In genomic region chr6:77463881-77464867, GRCh38 we compare ENCODE assay signal across 1 cellular context.
A peak's percentile ranks its signal among the peaks of the same experiment; 100 is the strongest.
TF ChIP-seq lines count a peak whose summit lies in the region.

No MANE protein-coding gene starts in this region.

TF ChIP-seq in HEK293, 187 proteins besides CTCF, POLR2A, EP300 and RAD21 (continued from another document):
- TF ChIP-seq ZBTB49 (tag by site-specific recombination; IDR thresholded peaks at IDR 0.05; ENCODE audit: low read depth) (no peak), ZNF114 (tag by site-specific recombination; IDR thresholded peaks at IDR 0.05) (no peak), ZNF626 (tag by site-specific recombination; IDR thresholded peaks at IDR 0.05) (no peak), ZNF510 (tag by site-specific recombination; IDR thresholded peaks at IDR 0.05; ENCODE audit: insufficient replicate concordance) (no peak), PRDM1 (tag by site-specific recombination; IDR thresholded peaks at IDR 0.05) (no peak; the same call in 1 of the 2 replicates), TCF7L2 (IDR thresholded peaks at IDR 0.05; ENCODE audit: borderline replicate concordance, low read depth, low read length) (no peak), ZNF449 (tag by site-specific recombination; IDR thresholded peaks at IDR 0.05) (0 out of 2 replicates have a peak, but pooled peaks have one; percentile 37), MYNN (tag by site-specific recombination; IDR thresholded peaks at IDR 0.05; ENCODE audit: borderline replicate concordance) (no peak), ZNF658 (tag by site-specific recombination; IDR thresholded peaks at IDR 0.05) (no peak), OVOL3 (tag by site-specific recombination; IDR thresholded peaks at IDR 0.05) (no peak), ZNF707 (tag by site-specific recombination; IDR thresholded peaks at IDR 0.05) (no peak), ZNF596 (tag by site-specific recombination; IDR thresholded peaks at IDR 0.05) (no peak), KLF17 (tag by site-specific recombination; IDR thresholded peaks at IDR 0.05) (peak; percentile 71), ZNF266 (tag by site-specific recombination; IDR thresholded peaks at IDR 0.05; ENCODE audit: low read depth) (no peak), ZNF704 (tag by site-specific recombination; IDR thresholded peaks at IDR 0.05) (no peak), PATZ1 (tag by site-specific recombination; IDR thresholded peaks at IDR 0.05) (no peak), ZNF398 (tag by site-specific recombination; IDR thresholded peaks at IDR 0.05) (peak; percentile 84)
- TF ChIP-seq, protein P1, sequence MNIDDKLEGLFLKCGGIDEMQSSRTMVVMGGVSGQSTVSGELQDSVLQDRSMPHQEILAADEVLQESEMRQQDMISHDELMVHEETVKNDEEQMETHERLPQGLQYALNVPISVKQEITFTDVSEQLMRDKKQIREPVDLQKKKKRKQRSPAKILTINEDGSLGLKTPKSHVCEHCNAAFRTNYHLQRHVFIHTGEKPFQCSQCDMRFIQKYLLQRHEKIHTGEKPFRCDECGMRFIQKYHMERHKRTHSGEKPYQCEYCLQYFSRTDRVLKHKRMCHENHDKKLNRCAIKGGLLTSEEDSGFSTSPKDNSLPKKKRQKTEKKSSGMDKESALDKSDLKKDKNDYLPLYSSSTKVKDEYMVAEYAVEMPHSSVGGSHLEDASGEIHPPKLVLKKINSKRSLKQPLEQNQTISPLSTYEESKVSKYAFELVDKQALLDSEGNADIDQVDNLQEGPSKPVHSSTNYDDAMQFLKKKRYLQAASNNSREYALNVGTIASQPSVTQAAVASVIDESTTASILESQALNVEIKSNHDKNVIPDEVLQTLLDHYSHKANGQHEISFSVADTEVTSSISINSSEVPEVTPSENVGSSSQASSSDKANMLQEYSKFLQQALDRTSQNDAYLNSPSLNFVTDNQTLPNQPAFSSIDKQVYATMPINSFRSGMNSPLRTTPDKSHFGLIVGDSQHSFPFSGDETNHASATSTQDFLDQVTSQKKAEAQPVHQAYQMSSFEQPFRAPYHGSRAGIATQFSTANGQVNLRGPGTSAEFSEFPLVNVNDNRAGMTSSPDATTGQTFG (tag by site-specific recombination; IDR thresholded peaks at IDR 0.05; ENCODE audit: borderline replicate concordance), result no peak
- TF ChIP-seq, protein P2, sequence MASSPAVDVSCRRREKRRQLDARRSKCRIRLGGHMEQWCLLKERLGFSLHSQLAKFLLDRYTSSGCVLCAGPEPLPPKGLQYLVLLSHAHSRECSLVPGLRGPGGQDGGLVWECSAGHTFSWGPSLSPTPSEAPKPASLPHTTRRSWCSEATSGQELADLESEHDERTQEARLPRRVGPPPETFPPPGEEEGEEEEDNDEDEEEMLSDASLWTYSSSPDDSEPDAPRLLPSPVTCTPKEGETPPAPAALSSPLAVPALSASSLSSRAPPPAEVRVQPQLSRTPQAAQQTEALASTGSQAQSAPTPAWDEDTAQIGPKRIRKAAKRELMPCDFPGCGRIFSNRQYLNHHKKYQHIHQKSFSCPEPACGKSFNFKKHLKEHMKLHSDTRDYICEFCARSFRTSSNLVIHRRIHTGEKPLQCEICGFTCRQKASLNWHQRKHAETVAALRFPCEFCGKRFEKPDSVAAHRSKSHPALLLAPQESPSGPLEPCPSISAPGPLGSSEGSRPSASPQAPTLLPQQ (tag by site-specific recombination; IDR thresholded peaks at IDR 0.05), result no peak
